In the genomic region with DNA sequence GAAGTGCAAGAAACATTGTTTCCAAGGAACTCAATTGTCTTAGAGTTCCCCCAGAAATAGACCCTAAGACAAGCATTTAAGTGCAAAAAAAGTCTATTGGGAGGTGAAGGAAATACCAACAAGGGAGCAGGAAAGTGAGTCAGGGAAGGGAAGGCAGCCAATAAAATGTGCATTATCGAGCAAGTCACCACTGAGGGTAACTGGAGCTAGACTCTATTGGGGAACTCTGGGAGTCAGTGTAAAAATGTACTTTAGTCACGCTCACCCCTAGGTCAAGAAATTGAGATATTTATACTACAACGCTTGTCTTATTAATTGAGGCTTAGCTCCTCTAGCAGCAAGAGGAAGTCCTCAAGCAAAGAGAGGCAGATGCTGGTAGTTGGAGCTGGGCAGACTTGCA, we compare ENCODE assay signal across 18 cellular contexts.
DNase-seq lines count a peak whose midpoint lies in the region; ATAC-seq, FAIRE-seq and TF ChIP-seq lines count a peak whose summit lies in the region.
"Had no signal": no experiment of that assay in that cellular context is flagged by ENCODE, and none has a peak within 500 bp of the region (broad histone marks: within the 10 kb centered on the region; RNA-seq: fewer than 3 reads in every experiment).

No MANE protein-coding gene starts in this region.

- H4K20me1 ChIP-seq in Karpas-422 (ENCODE audit: insufficient read depth, low read depth, low read length) (no peaks in the 10 kb centered on the region), keratinocyte (ENCODE audit: control insufficient read depth, extremely low read depth, insufficient read depth, low read length) (no peaks in the 10 kb centered on the region)

- H3K9me3 ChIP-seq in Karpas-422 (ENCODE audit: low read length) = peaks cover 8% of the 10 kb centered on the region
- no peaks in the 10 kb centered on the region for H3K9me3 ChIP-seq in keratinocyte (ENCODE audit: control insufficient read depth, low read depth, low read length)

- no peak for ATAC-seq in GM21529 (IDR thresholded peaks at IDR 0.05; ENCODE audit: unreplicated experiment)

- H3K36me3 ChIP-seq in Karpas-422 (ENCODE audit: insufficient read depth, low read length) = no peaks in the 10 kb centered on the region; the same call in 1 of the 2 replicates
- H3K36me3 ChIP-seq in keratinocyte (ENCODE audit: control insufficient read depth in 2 of 2, extremely low read depth in 1 of 2, insufficient read depth in 2 of 2, low read length in 2 of 2) = no peaks in the 10 kb centered on the region

- H3K4me1 ChIP-seq in Karpas-422 (ENCODE audit: low read length) (peaks cover 3% of the 10 kb centered on the region; the same call in 1 of the 2 replicates), keratinocyte (ENCODE audit: control insufficient read depth, extremely low read depth, insufficient read depth, low read length) (peaks cover 9% of the 10 kb centered on the region)

- TF ChIP-seq CTCF in cardiac fibroblast (IDR thresholded peaks at IDR 0.05; ENCODE audit: low read depth, low read length) (no peak), keratinocyte (optimal IDR thresholded peaks at IDR 0.05 in 1 of 3, IDR thresholded peaks at IDR 0.05 in 1 of 3, conservative IDR thresholded peaks at IDR 0.05 in 1 of 3; ENCODE audit: extremely low read depth in 1 of 3, insufficient read depth in 2 of 3, low read length in 3 of 3) (no peak)

- no peak overlapping the region for H3K4me3 ChIP-seq in Karpas-422 (ENCODE audit: low read length)
- no peak overlapping the region for H3K4me3 ChIP-seq in cardiac fibroblast (replicated peaks in 1 of 2; ENCODE audit: low read depth in 2 of 2, low read length in 2 of 2)
- H3K4me3 ChIP-seq in keratinocyte (ENCODE audit: control insufficient read depth in 2 of 3, extremely low read depth in 1 of 3, insufficient read depth in 2 of 3, low read depth in 1 of 3, low read length in 3 of 3) = no peak overlapping the region

- H2AFZ ChIP-seq in Karpas-422 (ENCODE audit: low read length) = no peak overlapping the region
- peak overlapping the region; percentile 35 for H2AFZ ChIP-seq in keratinocyte (ENCODE audit: control insufficient read depth, low read length)

- no peaks in the 10 kb centered on the region for H3K9me2 ChIP-seq in Karpas-422 (replicated peaks; ENCODE audit: insufficient read depth, low read length)

- H3K79me2 ChIP-seq in Karpas-422 (ENCODE audit: low read length) (no peaks in the 10 kb centered on the region), keratinocyte (ENCODE audit: control insufficient read depth, insufficient read depth, low read length) (no peaks in the 10 kb centered on the region)

- H3K27ac ChIP-seq in Karpas-422 (ENCODE audit: low read length) (0 out of 2 replicates have a peak overlapping the region, but pooled peaks have one; percentile 4), keratinocyte (ENCODE audit: control insufficient read depth, insufficient read depth, low read length) (no peak overlapping the region)
- H3K27ac ChIP-seq: C4-2B had no signal

- dilution Hi-C loops in keratinocyte (cut with MboI; ENCODE audit: extremely low pct_ligation_motif_present, low sequenced_read_pairs) = no loop called here

- no peaks in the 10 kb centered on the region for H3K27me3 ChIP-seq in Karpas-422 (ENCODE audit: low read length)
- H3K27me3 ChIP-seq in keratinocyte (ENCODE audit: control insufficient read depth, extremely low read depth, insufficient read depth, low read length) = no peaks in the 10 kb centered on the region

- DNase-seq in AG08395 (ENCODE audit: low spot score) = peak; percentile 75
- DNase-seq in Karpas-422 = no peak
- peak; percentile 94 to 95 for DNase-seq in cardiac fibroblast (ENCODE audit: low read depth in 2 of 2)
- no peak for DNase-seq in keratinocyte (ENCODE audit: low read depth, low spot score)
- no peak for DNase-seq in activated CD4-positive, alpha-beta T cell treated with anti-CD3 and anti-CD28 coated beads, Interleukin-2, amount 50 U/mL, for 48 hours
- no peak for DNase-seq in 8988T
- DNase-seq in NCI-H1105 treated with DMSO at 0.1 percent for 48 hours (lab: John Stamatoyannopoulos, UW) = no peak
- DNase-seq: activated CD4-positive, alpha-beta T cell treated with anti-CD3 and anti-CD28 coated beads for 1 hour; activated effector memory CD4-positive, alpha-beta T cell treated with anti-CD3 and anti-CD28 coated beads, Interleukin-2, amount 50 U/mL, for 16 hours; effector CD8-positive, alpha-beta T cell; H9; MM.1S; NCI-H524; nephron progenitor cell; SHP77 treated with DMSO at 0.1 percent for 48 hours; stimulated activated CD4-positive, alpha-beta T cell treated with anti-CD3 and anti-CD28 coated beads, Interleukin-4, amount 100 ng/mL, for 1 hour had no signal

- H3K4me2 ChIP-seq in Karpas-422 (ENCODE audit: low read depth, low read length, poor library complexity, severe bottlenecking) (no peak overlapping the region), keratinocyte (ENCODE audit: control insufficient read depth, extremely low read depth, insufficient read depth, low read depth, low read length) (peak overlapping the region; percentile 29)

- H3K9ac ChIP-seq in Karpas-422 (ENCODE audit: low read length) (no peak overlapping the region), keratinocyte (ENCODE audit: control insufficient read depth, extremely low read depth, insufficient read depth, low read length) (no peak overlapping the region)

- no peaks in the 10 kb centered on the region for H3K9me1 ChIP-seq in keratinocyte (ENCODE audit: control insufficient read depth, extremely low read depth, insufficient read depth, low read length)

- peak; percentile 81 for FAIRE-seq in keratinocyte (lab: Jason Lieb, UNC)

Comparison
In these comparisons a context has a peak if more than half of its experiments do, and no peak if none do; other contexts are left out.
1. DNase-seq: peak in AG08395 (single experiment) and cardiac fibroblast (2 of 2); none in Karpas-422 (single experiment), keratinocyte (single experiment), activated CD4-positive, alpha-beta T cell treated with anti-CD3 and anti-CD28 coated beads, Interleukin-2, amount 50 U/mL, for 48 hours (0 of 2), 8988T (single experiment) and NCI-H1105 treated with DMSO at 0.1 percent for 48 hours (single experiment).